In genomic region chr7:5822742-5823503, GRCh38 we compare ENCODE assay signal across 1 cellular context.
TF ChIP-seq lines count a peak whose summit lies in the region.

No MANE protein-coding gene starts in this region.

TF ChIP-seq in HepG2, 621 proteins besides CTCF, POLR2A, EP300 and RAD21 (continued from another document):
- TF ChIP-seq, protein P1, sequence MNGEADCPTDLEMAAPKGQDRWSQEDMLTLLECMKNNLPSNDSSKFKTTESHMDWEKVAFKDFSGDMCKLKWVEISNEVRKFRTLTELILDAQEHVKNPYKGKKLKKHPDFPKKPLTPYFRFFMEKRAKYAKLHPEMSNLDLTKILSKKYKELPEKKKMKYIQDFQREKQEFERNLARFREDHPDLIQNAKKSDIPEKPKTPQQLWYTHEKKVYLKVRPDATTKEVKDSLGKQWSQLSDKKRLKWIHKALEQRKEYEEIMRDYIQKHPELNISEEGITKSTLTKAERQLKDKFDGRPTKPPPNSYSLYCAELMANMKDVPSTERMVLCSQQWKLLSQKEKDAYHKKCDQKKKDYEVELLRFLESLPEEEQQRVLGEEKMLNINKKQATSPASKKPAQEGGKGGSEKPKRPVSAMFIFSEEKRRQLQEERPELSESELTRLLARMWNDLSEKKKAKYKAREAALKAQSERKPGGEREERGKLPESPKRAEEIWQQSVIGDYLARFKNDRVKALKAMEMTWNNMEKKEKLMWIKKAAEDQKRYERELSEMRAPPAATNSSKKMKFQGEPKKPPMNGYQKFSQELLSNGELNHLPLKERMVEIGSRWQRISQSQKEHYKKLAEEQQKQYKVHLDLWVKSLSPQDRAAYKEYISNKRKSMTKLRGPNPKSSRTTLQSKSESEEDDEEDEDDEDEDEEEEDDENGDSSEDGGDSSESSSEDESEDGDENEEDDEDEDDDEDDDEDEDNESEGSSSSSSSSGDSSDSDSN (CRISPR knock-in tag; IDR thresholded peaks at IDR 0.05): 0 out of 2 replicates have a peak, but pooled peaks have one; percentile 33
- TF ChIP-seq HIC2 (CRISPR knock-in tag; IDR thresholded peaks at IDR 0.05; ENCODE audit: low read depth): no peak; the same call in 1 of the 2 replicates
- peak; percentile 61; the same call in 1 of the 2 replicates for TF ChIP-seq RXRA (CRISPR knock-in tag; IDR thresholded peaks at IDR 0.05)
- no peak for TF ChIP-seq CHCHD3 (CRISPR knock-in tag; IDR thresholded peaks at IDR 0.05)
- TF ChIP-seq JARID2 (CRISPR knock-in tag; IDR thresholded peaks at IDR 0.05; ENCODE audit: insufficient replicate concordance): no peak
- TF ChIP-seq KDM2A (CRISPR knock-in tag; IDR thresholded peaks at IDR 0.05; ENCODE audit: borderline replicate concordance, low read depth): peak; percentile 69; the same call in 1 of the 2 replicates
- peak; percentile 61; the same call in 1 of the 2 replicates for TF ChIP-seq GATAD1 (CRISPR knock-in tag; IDR thresholded peaks at IDR 0.05)
- no peak for TF ChIP-seq ZNF512B (CRISPR knock-in tag; IDR thresholded peaks at IDR 0.05; ENCODE audit: borderline replicate concordance)
- no peak for TF ChIP-seq MEIS1 (CRISPR knock-in tag; IDR thresholded peaks at IDR 0.05; ENCODE audit: borderline replicate concordance)
- TF ChIP-seq ELF1 (CRISPR knock-in tag; IDR thresholded peaks at IDR 0.05): peak; percentile 96
- TF ChIP-seq, protein P2, sequence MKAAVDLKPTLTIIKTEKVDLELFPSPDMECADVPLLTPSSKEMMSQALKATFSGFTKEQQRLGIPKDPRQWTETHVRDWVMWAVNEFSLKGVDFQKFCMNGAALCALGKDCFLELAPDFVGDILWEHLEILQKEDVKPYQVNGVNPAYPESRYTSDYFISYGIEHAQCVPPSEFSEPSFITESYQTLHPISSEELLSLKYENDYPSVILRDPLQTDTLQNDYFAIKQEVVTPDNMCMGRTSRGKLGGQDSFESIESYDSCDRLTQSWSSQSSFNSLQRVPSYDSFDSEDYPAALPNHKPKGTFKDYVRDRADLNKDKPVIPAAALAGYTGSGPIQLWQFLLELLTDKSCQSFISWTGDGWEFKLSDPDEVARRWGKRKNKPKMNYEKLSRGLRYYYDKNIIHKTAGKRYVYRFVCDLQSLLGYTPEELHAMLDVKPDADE (CRISPR knock-in tag; IDR thresholded peaks at IDR 0.05): no peak
- no peak for TF ChIP-seq RBAK (CRISPR knock-in tag; IDR thresholded peaks at IDR 0.05)
- TF ChIP-seq ATF1 (CRISPR knock-in tag; IDR thresholded peaks at IDR 0.05): 0 out of 2 replicates have a peak, but pooled peaks have one; percentile 50
- no peak for TF ChIP-seq NFRKB (IDR thresholded peaks at IDR 0.05)
- TF ChIP-seq MIXL1 (CRISPR knock-in tag; IDR thresholded peaks at IDR 0.05): no peak
- TF ChIP-seq ZNF784 (CRISPR knock-in tag; IDR thresholded peaks at IDR 0.05; ENCODE audit: borderline replicate concordance): no peak
- no peak for TF ChIP-seq RFXANK (CRISPR knock-in tag; IDR thresholded peaks at IDR 0.05)
- TF ChIP-seq, protein P3, sequence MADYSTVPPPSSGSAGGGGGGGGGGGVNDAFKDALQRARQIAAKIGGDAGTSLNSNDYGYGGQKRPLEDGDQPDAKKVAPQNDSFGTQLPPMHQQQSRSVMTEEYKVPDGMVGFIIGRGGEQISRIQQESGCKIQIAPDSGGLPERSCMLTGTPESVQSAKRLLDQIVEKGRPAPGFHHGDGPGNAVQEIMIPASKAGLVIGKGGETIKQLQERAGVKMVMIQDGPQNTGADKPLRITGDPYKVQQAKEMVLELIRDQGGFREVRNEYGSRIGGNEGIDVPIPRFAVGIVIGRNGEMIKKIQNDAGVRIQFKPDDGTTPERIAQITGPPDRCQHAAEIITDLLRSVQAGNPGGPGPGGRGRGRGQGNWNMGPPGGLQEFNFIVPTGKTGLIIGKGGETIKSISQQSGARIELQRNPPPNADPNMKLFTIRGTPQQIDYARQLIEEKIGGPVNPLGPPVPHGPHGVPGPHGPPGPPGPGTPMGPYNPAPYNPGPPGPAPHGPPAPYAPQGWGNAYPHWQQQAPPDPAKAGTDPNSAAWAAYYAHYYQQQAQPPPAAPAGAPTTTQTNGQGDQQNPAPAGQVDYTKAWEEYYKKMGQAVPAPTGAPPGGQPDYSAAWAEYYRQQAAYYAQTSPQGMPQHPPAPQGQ (CRISPR knock-in tag; IDR thresholded peaks at IDR 0.05; ENCODE audit: borderline replicate concordance): no peak
- no peak for TF ChIP-seq MTF2 (CRISPR knock-in tag; IDR thresholded peaks at IDR 0.05; ENCODE audit: borderline replicate concordance)
- TF ChIP-seq, protein P4, sequence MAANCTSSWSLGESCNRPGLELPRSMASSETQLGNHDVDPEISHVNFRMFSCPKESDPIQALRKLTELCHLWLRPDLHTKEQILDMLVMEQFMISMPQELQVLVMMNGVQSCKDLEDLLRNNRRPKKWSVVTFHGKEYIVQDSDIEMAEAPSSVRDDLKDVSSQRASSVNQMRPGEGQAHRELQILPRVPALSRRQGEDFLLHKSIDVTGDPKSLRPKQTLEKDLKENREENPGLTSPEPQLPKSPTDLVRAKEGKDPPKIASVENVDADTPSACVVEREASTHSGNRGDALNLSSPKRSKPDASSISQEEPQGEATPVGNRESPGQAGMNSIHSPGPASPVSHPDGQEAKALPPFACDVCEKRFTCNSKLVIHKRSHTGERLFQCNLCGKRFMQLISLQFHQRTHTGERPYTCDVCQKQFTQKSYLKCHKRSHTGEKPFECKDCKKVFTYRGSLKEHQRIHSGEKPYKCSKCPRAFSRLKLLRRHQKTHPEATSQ (CRISPR knock-in tag; IDR thresholded peaks at IDR 0.05; ENCODE audit: borderline replicate concordance): no peak
- no peak for TF ChIP-seq ZNF558 (CRISPR knock-in tag; IDR thresholded peaks at IDR 0.05; ENCODE audit: borderline replicate concordance)
- TF ChIP-seq PHF21A (CRISPR knock-in tag; IDR thresholded peaks at IDR 0.05): no peak
